9 cellular contexts compared by ENCODE assay signal in genomic region chr7:27185013-27185707, GRCh38. TPM values are rescaled to one million over a fixed set of nuclear protein-coding genes. Genes with fewer than 3 reads are reported as not detected.
DNase-seq lines count a peak whose midpoint lies in the region; ATAC-seq and TF ChIP-seq lines count a peak whose summit lies in the region.
"Had no signal": no experiment of that assay in that cellular context is flagged by ENCODE, and none has a peak within 500 bp of the region (broad histone marks: within the 10 kb centered on the region; RNA-seq: fewer than 3 reads in every experiment).

Gene HOXA11 (minus strand): TSS chr7:27185232. CDS start chr7:27185144, 88 bp downstream.

- H3K9me3 ChIP-seq in BE2C (no peaks in the 10 kb centered on the region), HAP-1 (no peaks in the 10 kb centered on the region), iPS-18a (ENCODE audit: control insufficient read depth, low read depth, low read length) (peaks cover 3% of the 10 kb centered on the region), stomach (peaks cover 0 to 16% (median 0%) of the 10 kb centered on the region in 4 donors)

- in situ Hi-C loops in HAP-1 (cut with MboI; ENCODE audit: low sequenced_read_pairs): no loop called here

- no peak within 1 kb of the TSS for H3K27ac ChIP-seq in iPS-18a (ENCODE audit: low read length)
- H3K27ac ChIP-seq in stomach: no peak within 1 kb of the TSS

- TF ChIP-seq EP300 in stomach (IDR thresholded peaks at IDR 0.05): no peak

- no peak for DNase-seq in BE2C
- DNase-seq in HAP-1 (ENCODE audit: low spot score in 2 of 2): peak; percentile 87 to 97
- peak; percentile 22 for DNase-seq in stomach

- H3K9ac ChIP-seq in iPS-18a (ENCODE audit: low read length): no peak within 1 kb of the TSS

- H3K4me3 ChIP-seq in BE2C (ENCODE audit: low read depth, low read length) (peak within 1 kb of the TSS; percentile 39), HAP-1 (peak within 1 kb of the TSS; percentile 60), WI38 (ENCODE audit: low read depth, low read length) (peak within 1 kb of the TSS; percentile 50), iPS-18a (ENCODE audit: low read length) (peak within 1 kb of the TSS; percentile 2), stomach (peak within 1 kb of the TSS; percentile 18 to 52 (median 40))

- H3K27me3 ChIP-seq in BE2C (peaks cover 98% of the 10 kb centered on the region), HAP-1 (ENCODE audit: low read depth) (no peaks in the 10 kb centered on the region), iPS-18a (ENCODE audit: control insufficient read depth, insufficient read depth, low read length) (peaks cover 100% of the 10 kb centered on the region), stomach (peaks cover 73 to 100% (median 95%) of the 10 kb centered on the region in 3 donors)

- TF ChIP-seq CTCF in BE2C (IDR thresholded peaks at IDR 0.05; ENCODE audit: low read depth, low read length): no peak
- no peak for TF ChIP-seq CTCF in WI38 (IDR thresholded peaks at IDR 0.05; ENCODE audit: low read depth, low read length)
- TF ChIP-seq CTCF in stomach (IDR thresholded peaks at IDR 0.05): no peak

- H3K4me1 ChIP-seq in BE2C (no peaks in the 10 kb centered on the region), HAP-1 (peaks cover 40% of the 10 kb centered on the region), iPS-18a (ENCODE audit: control insufficient read depth, low read depth, low read length) (peaks cover 9% of the 10 kb centered on the region), stomach (peaks cover 35 to 58% (median 52%) of the 10 kb centered on the region in 4 donors)

- intact Hi-C loops in stomach (cut with DNase I; ENCODE audit: low total_unique reads): no loop called here

- no peak for TF ChIP-seq POLR2A in stomach (IDR thresholded peaks at IDR 0.05)

- WGBS in stomach, 5 donors: 7 to 18% (median 14%) methylated on average over 31 to 36 of the region's 36 CpGs

- H3K36me3 ChIP-seq in BE2C (no peaks in the 10 kb centered on the region), HAP-1 (replicated peaks) (peaks cover 12% of the 10 kb centered on the region), iPS-18a (ENCODE audit: control insufficient read depth, low read depth, low read length) (no peaks in the 10 kb centered on the region), stomach (no peaks in the 10 kb centered on the region)

- ATAC-seq in HG02885 (IDR thresholded peaks at IDR 0.05; ENCODE audit: poor library complexity, unreplicated experiment) (no peak), GM21367 (IDR thresholded peaks at IDR 0.05; ENCODE audit: unreplicated experiment) (no peak), HG03196 (IDR thresholded peaks at IDR 0.05; ENCODE audit: unreplicated experiment) (no peak)

RNA-seq across cellular contexts. Expression of gene HOXA11, which starts in this region (rescaled TPM):
- not detected for polyA plus RNA-seq in BE2C (2012; ENCODE audit: insufficient read depth, insufficient read length, low read depth)
- total RNA-seq in stomach: 1 to 10 TPM in 1 of 5 donors, not detected in 4; 5.2 TPM
- polyA plus RNA-seq in stomach: not detected
- total RNA-seq: HT1080 had no signal

Comparison
In these comparisons a context has a peak if more than half of its experiments do, and no peak if none do; other contexts are left out.
1. H3K4me3 ChIP-seq: peak in every context shown above with its lines; median percentile 60 in HAP-1; 50 in WI38; 40 in stomach; 39 in BE2C; 2 in iPS-18a.